In genomic region chr19:18443831-18444230, GRCh38 we compare ENCODE assay signal across 1 cellular context.
TF ChIP-seq lines count a peak whose summit lies in the region.

No MANE protein-coding gene starts in this region.

TF ChIP-seq in GM12878, 131 proteins besides CTCF, POLR2A, EP300 and RAD21:
- TF ChIP-seq ASH2L (IDR thresholded peaks at IDR 0.05; ENCODE audit: borderline replicate concordance, low read depth) (no peak), HSF1 (IDR thresholded peaks at IDR 0.05; ENCODE audit: low read depth, low read length) (no peak), BHLHE40 (IDR thresholded peaks at IDR 0.05; ENCODE audit: borderline replicate concordance in 1 of 2, low read depth in 2 of 2, low read length in 1 of 2) (no peak), ZBTB11 (CRISPR knock-in tag; IDR thresholded peaks at IDR 0.05) (no peak), SMARCA5 (IDR thresholded peaks at IDR 0.05) (no peak), ZBTB40 (IDR thresholded peaks at IDR 0.05; ENCODE audit: borderline replicate concordance) (no peak), SUZ12 (IDR thresholded peaks at IDR 0.05; ENCODE audit: unreplicated experiment) (no peak)
TF ChIP-seq in GM12878: peak in this region for 0.
